7 cellular contexts compared by ENCODE assay signal in the genomic region with DNA sequence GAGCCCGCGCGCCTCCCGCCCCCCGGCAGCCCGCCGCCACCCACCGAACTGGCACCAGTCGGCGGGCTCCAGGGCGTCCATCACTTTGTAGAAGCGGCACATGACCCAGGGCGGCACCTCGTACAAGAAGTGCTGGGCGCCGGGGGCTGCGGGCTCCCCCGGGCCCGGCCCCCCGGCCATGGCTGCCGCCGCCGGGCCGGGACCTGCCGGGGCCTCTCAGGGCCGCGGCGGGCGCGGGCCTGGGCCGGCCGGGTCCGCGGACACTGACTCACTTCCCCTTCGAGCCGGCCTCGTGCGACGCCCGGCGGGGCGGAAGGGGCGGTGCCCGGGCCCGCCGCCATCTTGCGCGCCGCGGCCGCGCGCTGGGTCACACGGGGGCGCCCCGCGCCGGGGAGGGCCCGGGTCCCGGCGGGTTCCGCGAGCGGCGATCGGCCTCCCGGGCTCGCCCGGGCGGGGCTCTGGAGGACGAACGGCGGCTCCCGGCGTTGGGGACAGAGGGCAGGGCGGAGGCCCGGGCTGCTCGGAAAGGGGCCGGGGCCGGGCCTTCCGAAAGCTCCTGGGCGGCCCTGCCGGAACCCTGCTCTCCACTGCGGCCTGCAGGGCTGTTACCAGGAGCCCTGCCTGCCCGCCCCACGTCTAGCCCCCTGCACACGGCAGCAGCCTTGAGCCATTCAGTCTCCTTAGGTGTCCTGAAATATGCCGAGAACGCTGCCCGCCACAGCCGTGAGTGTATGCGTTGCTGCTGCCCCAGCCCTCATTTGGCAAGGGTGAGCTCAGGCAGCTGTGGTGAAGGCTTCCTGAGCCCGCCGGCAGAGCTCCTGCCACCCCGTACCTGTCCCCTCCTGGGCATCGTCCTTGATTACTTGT. TPM values are rescaled to one million over a fixed set of nuclear protein-coding genes. Genes with fewer than 3 reads are reported as not detected.
DNase-seq lines count a peak whose midpoint lies in the region; TF ChIP-seq lines count a peak whose summit lies in the region.

A gene (minus strand): TSS at position 270 of the 867 bp plus-strand sequence. CDS start 90 bp downstream, at position 180.

- TF ChIP-seq CTCF in GM13976 (IDR thresholded peaks at IDR 0.05; ENCODE audit: borderline replicate concordance, control extremely low read depth, extremely low read depth, insufficient read depth, missing control alignments) = no peak
- TF ChIP-seq CTCF in dorsolateral prefrontal cortex (IDR thresholded peaks at IDR 0.05 in 54 of 56, conservative IDR thresholded peaks at IDR 0.05 in 2 of 56; ENCODE audit: low read depth in 1 of 56, partially characterized antibody in 56 of 56) = peak in 3 of 56 donors; percentile 10 to 35 (median 19)
- peak; percentile 2 for TF ChIP-seq CTCF in liver (IDR thresholded peaks at IDR 0.05; ENCODE audit: low read depth, low read length, missing input control)

- H3K4me1 ChIP-seq in liver (ENCODE audit: control insufficient read depth in 4 of 4, insufficient read depth in 4 of 4, low read length in 3 of 4) = peaks cover 2 to 24% (median 12%) of the 10 kb centered on the region in 4 donors

- peak; percentile 85 for DNase-seq in GM13976 (ENCODE audit: low spot score)
- peak; percentile 76 for DNase-seq in HEK293T (ENCODE audit: extremely low spot score)
- DNase-seq in NCI-H1105 (lab: John Stamatoyannopoulos, UW) = peak; percentile 47
- DNase-seq in activated CD4-positive, alpha-beta T cell treated with anti-CD3 and anti-CD28 coated beads for 4 hours = peak; percentile 41 to 57
- DNase-seq in dorsolateral prefrontal cortex = peak in 4 of 10 donors; percentile 31 to 71 (median 40)
- peak; percentile 28 to 47 for DNase-seq in stimulated activated CD4-positive, alpha-beta T cell treated with anti-CD3 and anti-CD28 coated beads, Interleukin-4, amount 100 ng/mL, for 48 hours (ENCODE audit: low read depth in 2 of 2)

- CTCF ChIA-PET in HEK293T (lab: Yijun Ruan, JAX) = interaction anchor here (0.7 kb wide), 1 partner anchor 288 kb away, joined by 3 read pairs; no protein-coding TSS in a partner anchor

- TF ChIP-seq RAD21 in liver (IDR thresholded peaks at IDR 0.05) = no peak

- H3K27ac ChIP-seq in dorsolateral prefrontal cortex (peak within 1 kb of the TSS in 58 of 59 donors; percentile 7 to 92 (median 82)), liver (ENCODE audit: low read depth in 1 of 2, low read length in 2 of 2) (peak within 1 kb of the TSS; percentile 79 to 86)

- in situ Hi-C loops in GM13976 (cut with MboI; ENCODE audit: low sequenced_read_pairs, unreplicated experiment) = loop anchor here (25.0 kb wide), 1 partner anchor 517 kb away; a partner anchor contains a TSS

- intact Hi-C loops in dorsolateral prefrontal cortex (cut with DNase I) = loop anchor here (2.0 to 5.0 kb wide), 3 partner anchors 32 to 77 kb away; a partner anchor contains a TSS

- H3K36me3 ChIP-seq in liver (ENCODE audit: control insufficient read depth in 4 of 4, insufficient read depth in 3 of 4, low read depth in 1 of 4, low read length in 3 of 4) = peaks cover 0 to 11% (median 4%) of the 10 kb centered on the region in 4 donors

- under 1% methylated on average over 94 of the region's 96 CpGs for WGBS in liver

- H3K9ac ChIP-seq in liver (ENCODE audit: low read depth in 1 of 2, low read length in 2 of 2) = peak within 1 kb of the TSS in 1 of 2 donors; percentile 22

- H3K27me3 ChIP-seq in dorsolateral prefrontal cortex (peaks cover 0 to 63% (median 10%) of the 10 kb centered on the region in 45 donors), liver (ENCODE audit: control insufficient read depth in 4 of 4, insufficient read depth in 4 of 4, low read length in 3 of 4) (no peaks in the 10 kb centered on the region)

- no peaks in the 10 kb centered on the region for H3K9me3 ChIP-seq in liver (ENCODE audit: control insufficient read depth in 4 of 4, low read length in 3 of 4)

- H3K4me3 ChIP-seq in dorsolateral prefrontal cortex (peak within 1 kb of the TSS; percentile 34 to 71 (median 58)), liver (ENCODE audit: low read depth in 1 of 3, low read length in 3 of 3) (peak within 1 kb of the TSS; percentile 15 to 82 (median 68))

- POLR2A ChIA-PET in HEK293T (lab: Yijun Ruan, JAX) = interaction anchor here (0.7 to 1.9 kb wide), 7 partner anchors 8 to 351 kb away, joined by 3 to 4 read pairs (median 3); no protein-coding TSS in a partner anchor

TF ChIP-seq in HEK293T, 16 proteins besides CTCF, POLR2A, EP300 and RAD21:
- peak; percentile 59 for TF ChIP-seq FOXM1 (IDR thresholded peaks at IDR 0.05; ENCODE audit: borderline replicate concordance)
- TF ChIP-seq ELF4 (IDR thresholded peaks at IDR 0.05) = no peak
- TF ChIP-seq, protein P1, sequence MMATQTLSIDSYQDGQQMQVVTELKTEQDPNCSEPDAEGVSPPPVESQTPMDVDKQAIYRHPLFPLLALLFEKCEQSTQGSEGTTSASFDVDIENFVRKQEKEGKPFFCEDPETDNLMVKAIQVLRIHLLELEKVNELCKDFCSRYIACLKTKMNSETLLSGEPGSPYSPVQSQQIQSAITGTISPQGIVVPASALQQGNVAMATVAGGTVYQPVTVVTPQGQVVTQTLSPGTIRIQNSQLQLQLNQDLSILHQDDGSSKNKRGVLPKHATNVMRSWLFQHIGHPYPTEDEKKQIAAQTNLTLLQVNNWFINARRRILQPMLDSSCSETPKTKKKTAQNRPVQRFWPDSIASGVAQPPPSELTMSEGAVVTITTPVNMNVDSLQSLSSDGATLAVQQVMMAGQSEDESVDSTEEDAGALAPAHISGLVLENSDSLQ (IDR thresholded peaks at IDR 0.05) = no peak
- TF ChIP-seq SP1 (IDR thresholded peaks at IDR 0.05) = no peak
- 0 out of 2 replicates have a peak, but pooled peaks have one; percentile 68 for TF ChIP-seq HDGF (IDR thresholded peaks at IDR 0.05; ENCODE audit: borderline replicate concordance)

TF ChIP-seq in liver, 16 proteins besides CTCF, POLR2A, EP300 and RAD21:
- TF ChIP-seq JUND (IDR thresholded peaks at IDR 0.05) = no peak
- TF ChIP-seq TAF1 (conservative IDR thresholded peaks at IDR 0.05) = no peak
- TF ChIP-seq, protein P2, sequence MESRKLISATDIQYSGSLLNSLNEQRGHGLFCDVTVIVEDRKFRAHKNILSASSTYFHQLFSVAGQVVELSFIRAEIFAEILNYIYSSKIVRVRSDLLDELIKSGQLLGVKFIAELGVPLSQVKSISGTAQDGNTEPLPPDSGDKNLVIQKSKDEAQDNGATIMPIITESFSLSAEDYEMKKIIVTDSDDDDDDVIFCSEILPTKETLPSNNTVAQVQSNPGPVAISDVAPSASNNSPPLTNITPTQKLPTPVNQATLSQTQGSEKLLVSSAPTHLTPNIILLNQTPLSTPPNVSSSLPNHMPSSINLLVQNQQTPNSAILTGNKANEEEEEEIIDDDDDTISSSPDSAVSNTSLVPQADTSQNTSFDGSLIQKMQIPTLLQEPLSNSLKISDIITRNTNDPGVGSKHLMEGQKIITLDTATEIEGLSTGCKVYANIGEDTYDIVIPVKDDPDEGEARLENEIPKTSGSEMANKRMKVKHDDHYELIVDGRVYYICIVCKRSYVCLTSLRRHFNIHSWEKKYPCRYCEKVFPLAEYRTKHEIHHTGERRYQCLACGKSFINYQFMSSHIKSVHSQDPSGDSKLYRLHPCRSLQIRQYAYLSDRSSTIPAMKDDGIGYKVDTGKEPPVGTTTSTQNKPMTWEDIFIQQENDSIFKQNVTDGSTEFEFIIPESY (IDR thresholded peaks at IDR 0.05) = no peak
- no peak for TF ChIP-seq FOXA2 (IDR thresholded peaks at IDR 0.05)
- TF ChIP-seq NR2F2 (IDR thresholded peaks at IDR 0.05) = no peak
- TF ChIP-seq, protein P3, sequence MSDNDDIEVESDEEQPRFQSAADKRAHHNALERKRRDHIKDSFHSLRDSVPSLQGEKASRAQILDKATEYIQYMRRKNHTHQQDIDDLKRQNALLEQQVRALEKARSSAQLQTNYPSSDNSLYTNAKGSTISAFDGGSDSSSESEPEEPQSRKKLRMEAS (IDR thresholded peaks at IDR 0.05) = no peak
- TF ChIP-seq, protein P4, sequence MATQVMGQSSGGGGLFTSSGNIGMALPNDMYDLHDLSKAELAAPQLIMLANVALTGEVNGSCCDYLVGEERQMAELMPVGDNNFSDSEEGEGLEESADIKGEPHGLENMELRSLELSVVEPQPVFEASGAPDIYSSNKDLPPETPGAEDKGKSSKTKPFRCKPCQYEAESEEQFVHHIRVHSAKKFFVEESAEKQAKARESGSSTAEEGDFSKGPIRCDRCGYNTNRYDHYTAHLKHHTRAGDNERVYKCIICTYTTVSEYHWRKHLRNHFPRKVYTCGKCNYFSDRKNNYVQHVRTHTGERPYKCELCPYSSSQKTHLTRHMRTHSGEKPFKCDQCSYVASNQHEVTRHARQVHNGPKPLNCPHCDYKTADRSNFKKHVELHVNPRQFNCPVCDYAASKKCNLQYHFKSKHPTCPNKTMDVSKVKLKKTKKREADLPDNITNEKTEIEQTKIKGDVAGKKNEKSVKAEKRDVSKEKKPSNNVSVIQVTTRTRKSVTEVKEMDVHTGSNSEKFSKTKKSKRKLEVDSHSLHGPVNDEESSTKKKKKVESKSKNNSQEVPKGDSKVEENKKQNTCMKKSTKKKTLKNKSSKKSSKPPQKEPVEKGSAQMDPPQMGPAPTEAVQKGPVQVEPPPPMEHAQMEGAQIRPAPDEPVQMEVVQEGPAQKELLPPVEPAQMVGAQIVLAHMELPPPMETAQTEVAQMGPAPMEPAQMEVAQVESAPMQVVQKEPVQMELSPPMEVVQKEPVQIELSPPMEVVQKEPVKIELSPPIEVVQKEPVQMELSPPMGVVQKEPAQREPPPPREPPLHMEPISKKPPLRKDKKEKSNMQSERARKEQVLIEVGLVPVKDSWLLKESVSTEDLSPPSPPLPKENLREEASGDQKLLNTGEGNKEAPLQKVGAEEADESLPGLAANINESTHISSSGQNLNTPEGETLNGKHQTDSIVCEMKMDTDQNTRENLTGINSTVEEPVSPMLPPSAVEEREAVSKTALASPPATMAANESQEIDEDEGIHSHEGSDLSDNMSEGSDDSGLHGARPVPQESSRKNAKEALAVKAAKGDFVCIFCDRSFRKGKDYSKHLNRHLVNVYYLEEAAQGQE (IDR thresholded peaks at IDR 0.05) = no peak
- no peak for TF ChIP-seq GABPA (IDR thresholded peaks at IDR 0.05 in 1 of 2, conservative IDR thresholded peaks at IDR 0.05 in 1 of 2)
- TF ChIP-seq YY1 (IDR thresholded peaks at IDR 0.05) = no peak

RNA-seq across cellular contexts. Expression of the gene that starts here (rescaled TPM):
- total RNA-seq in dorsolateral prefrontal cortex = 100 to 1,000 TPM in 2 of 120 experiments, 10 to 100 TPM in 118; 27.2 to 130 (median 49.0) TPM
- 10 to 100 TPM; 17.6 to 35.6 TPM for total RNA-seq in liver
- 10 to 100 TPM; 19.1 to 55.8 TPM for polyA plus RNA-seq in liver
